Comparison of ENCODE assay signal across 25 cellular contexts in the genomic region with DNA sequence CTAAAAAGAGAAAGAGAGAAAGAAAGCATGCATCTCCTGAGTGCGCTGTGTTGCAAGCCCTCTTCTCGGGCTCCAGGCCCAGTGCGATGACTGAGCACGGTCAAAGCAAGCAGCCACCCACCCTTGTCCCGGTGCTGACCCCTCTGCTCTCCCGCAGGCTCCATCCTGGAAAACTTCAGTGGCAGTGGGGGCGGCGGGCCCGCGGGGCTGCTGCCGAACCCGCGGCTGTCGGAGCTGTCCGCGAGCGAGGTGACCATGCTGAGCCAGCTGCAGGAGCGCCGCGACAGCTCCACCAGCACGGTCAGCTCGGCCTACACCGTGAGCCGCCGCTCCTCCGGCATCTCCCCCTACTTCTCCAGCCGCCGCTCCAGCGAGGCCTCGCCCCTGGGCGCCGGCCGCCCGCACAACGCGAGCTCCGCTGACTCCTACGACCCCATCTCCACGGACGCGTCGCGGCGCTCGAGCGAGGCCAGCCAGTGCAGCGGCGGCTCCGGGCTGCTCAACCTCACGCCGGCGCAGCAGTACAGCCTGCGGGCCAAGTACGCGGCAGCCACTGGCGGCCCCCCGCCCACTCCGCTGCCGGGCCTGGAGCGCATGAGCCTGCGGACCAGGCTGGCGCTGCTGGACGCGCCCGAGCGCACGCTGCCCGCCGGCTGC.
DNase-seq lines count a peak whose midpoint lies in the region; ATAC-seq and TF ChIP-seq lines count a peak whose summit lies in the region.
"Had no signal": no experiment of that assay in that cellular context is flagged by ENCODE, and none has a peak within 500 bp of the region (broad histone marks: within the 10 kb centered on the region; RNA-seq: fewer than 3 reads in every experiment).

No MANE protein-coding gene starts in this region.

- DNase-seq in activated T-cell treated with anti-CD3 and anti-CD28 coated beads, Interleukin-2, amount 50 U/mL, for 24 hours: peak; percentile 11
- DNase-seq in activated T-cell treated with anti-CD3 and anti-CD28 coated beads for 4 hours (no peak), chondrocyte (ENCODE audit: low spot score) (peak; percentile 86), mesenteric fat pad (ENCODE audit: low spot score) (peak; percentile 89), stomach (peak; percentile 20), HCEC 1CT (no peak), omental fat pad (ENCODE audit: low spot score) (no peak), NCI-H146 treated with DMSO at 0.1 percent for 48 hours (lab: John Stamatoyannopoulos, UW; ENCODE audit: unreplicated experiment) (no peak)
- DNase-seq: DMS53; GDM1; H9; MM.1S; NCI-H1092; NCI-H1436; NCI-H1930; NCI-H226; NCI-H510A treated with DMSO at 0.1 percent for 48 hours; NCI-H748 treated with DMSO at 0.1 percent for 48 hours; NK-92 treated with Interleukin-12 subunit alpha and Interleukin-12 subunit beta, amount 100 ng/mL, for 24 hours; SJCRH30 had no signal

- no peaks in the 10 kb centered on the region for H3K27me3 ChIP-seq in stomach
- H3K27me3 ChIP-seq: SJCRH30 had no signal

- H3K36me3 Mint-ChIP-seq in activated T-cell treated with anti-CD3 and anti-CD28 coated beads, Interleukin-2, amount 50 U/mL, for 24 hours (ENCODE audit: low read depth): no peaks in the 10 kb centered on the region
- peaks cover 46% of the 10 kb centered on the region for H3K36me3 Mint-ChIP-seq in chondrocyte (ENCODE audit: low read depth)
- H3K36me3 Mint-ChIP-seq: CD14-positive monocyte had no signal

- no peak for ATAC-seq in omental fat pad (ENCODE audit: low FRiP score)
- ATAC-seq: HepG2, K562 had no signal

- no peak overlapping the region for H3K27ac ChIP-seq in stomach
- H3K27ac ChIP-seq: HL-60, RWPE1, SJCRH30 had no signal

- H3K4me1 Mint-ChIP-seq in activated T-cell treated with anti-CD3 and anti-CD28 coated beads, Interleukin-2, amount 50 U/mL, for 24 hours (ENCODE audit: low read depth): no peaks in the 10 kb centered on the region
- H3K4me1 Mint-ChIP-seq in chondrocyte (ENCODE audit: low read depth): peaks cover 6% of the 10 kb centered on the region
- H3K4me1 Mint-ChIP-seq: CD14-positive monocyte, H9 had no signal

- H3K36me3 ChIP-seq in stomach: peaks cover 0 to 71% (median 54%) of the 10 kb centered on the region in 4 donors

- no peaks in the 10 kb centered on the region for H3K9me3 ChIP-seq in stomach
- H3K9me3 ChIP-seq: SJCRH30 had no signal

- no peaks in the 10 kb centered on the region for H3K4me1 ChIP-seq in stomach

- no peak for TF ChIP-seq CTCF in chondrocyte (IDR thresholded peaks at IDR 0.05)
- TF ChIP-seq CTCF in stomach (IDR thresholded peaks at IDR 0.05): no peak
- TF ChIP-seq CTCF in omental fat pad (IDR thresholded peaks at IDR 0.05): no peak

- no peak for TF ChIP-seq EP300 in stomach (IDR thresholded peaks at IDR 0.05)

- no peak overlapping the region for H3K4me3 ChIP-seq in stomach
- H3K4me3 ChIP-seq: K562, SJCRH30 had no signal

- 96 to 99% (median 98%) methylated on average over 31 to 69 of the region's 69 CpGs for WGBS in stomach, 5 donors

- no peaks in the 10 kb centered on the region for H3K27me3 Mint-ChIP-seq in activated T-cell treated with anti-CD3 and anti-CD28 coated beads, Interleukin-2, amount 50 U/mL, for 24 hours
- H3K27me3 Mint-ChIP-seq in chondrocyte (ENCODE audit: low read depth): no peaks in the 10 kb centered on the region

- intact Hi-C loops in stomach (cut with DNase I; ENCODE audit: low total_unique reads): no loop called here

- H3K4me3 Mint-ChIP-seq in activated T-cell treated with anti-CD3 and anti-CD28 coated beads, Interleukin-2, amount 50 U/mL, for 24 hours: no peak overlapping the region
- H3K4me3 Mint-ChIP-seq in chondrocyte (ENCODE audit: unreplicated experiment): no peak overlapping the region
- H3K4me3 Mint-ChIP-seq: CD14-positive monocyte, H9 had no signal

- no peak for TF ChIP-seq POLR2A in stomach (IDR thresholded peaks at IDR 0.05)

- no peaks in the 10 kb centered on the region for H3K9me3 Mint-ChIP-seq in activated T-cell treated with anti-CD3 and anti-CD28 coated beads, Interleukin-2, amount 50 U/mL, for 24 hours
- no peaks in the 10 kb centered on the region for H3K9me3 Mint-ChIP-seq in chondrocyte (ENCODE audit: low read depth)
- H3K9me3 Mint-ChIP-seq: H9 had no signal

- H3K27ac Mint-ChIP-seq in activated T-cell treated with anti-CD3 and anti-CD28 coated beads, Interleukin-2, amount 50 U/mL, for 24 hours: no peak overlapping the region
- H3K27ac Mint-ChIP-seq in chondrocyte (ENCODE audit: unreplicated experiment): no peak overlapping the region
- H3K27ac Mint-ChIP-seq: CD14-positive monocyte, H9 had no signal

Comparison
In these comparisons a context has a peak if more than half of its experiments do, and no peak if none do; other contexts are left out.
1. DNase-seq: peak in activated T-cell treated with anti-CD3 and anti-CD28 coated beads, Interleukin-2, amount 50 U/mL, for 24 hours (single experiment), chondrocyte (single experiment), mesenteric fat pad (single experiment) and stomach (single experiment); none in activated T-cell treated with anti-CD3 and anti-CD28 coated beads for 4 hours (single experiment), HCEC 1CT (single experiment), omental fat pad (single experiment) and NCI-H146 treated with DMSO at 0.1 percent for 48 hours (single experiment).